In the genomic region with DNA sequence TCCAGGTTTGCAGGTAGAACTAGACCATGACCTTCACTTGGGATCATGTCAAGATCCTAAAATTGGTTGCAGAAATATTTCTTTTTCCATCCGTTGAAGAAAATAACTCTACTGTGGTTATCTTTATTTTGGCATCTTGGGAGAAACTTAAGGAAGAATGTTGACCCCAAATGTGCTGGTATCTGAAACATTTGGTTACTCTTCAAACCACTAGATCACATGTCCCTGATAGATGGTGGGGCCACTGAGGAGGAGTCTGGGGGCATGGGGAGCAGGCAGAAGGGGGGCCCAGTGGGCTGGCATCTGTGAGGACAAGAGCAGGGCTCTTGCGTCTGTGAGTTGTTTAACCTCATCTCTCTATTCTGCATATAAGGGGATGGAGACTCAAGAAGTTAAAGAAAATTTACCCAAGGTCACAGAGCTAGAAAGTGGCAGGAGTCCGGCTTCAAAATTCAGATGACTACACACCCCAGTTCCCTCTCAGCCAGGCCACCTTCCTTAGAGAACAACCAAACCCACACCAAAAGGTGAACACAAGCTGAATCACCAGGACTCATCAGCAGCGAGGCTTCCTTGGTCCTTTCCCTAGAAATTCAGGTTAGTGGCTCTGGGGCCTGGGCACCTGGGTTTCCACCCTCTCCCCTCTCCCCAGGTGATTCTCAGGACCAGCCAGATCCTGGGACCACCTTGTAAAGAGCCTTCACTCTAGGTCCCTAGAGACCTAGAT, we compare ENCODE assay signal across 14 cellular contexts. TPM values are rescaled to one million over a fixed set of nuclear protein-coding genes. Genes with fewer than 3 reads are reported as not detected.
DNase-seq lines count a peak whose midpoint lies in the region; ATAC-seq, FAIRE-seq and TF ChIP-seq lines count a peak whose summit lies in the region.
"Had no signal": no experiment of that assay in that cellular context is flagged by ENCODE, and none has a peak within 500 bp of the region (broad histone marks: within the 10 kb centered on the region; RNA-seq: fewer than 3 reads in every experiment).

No MANE protein-coding gene starts in this region.

- TF ChIP-seq CTCF in chondrocyte (IDR thresholded peaks at IDR 0.05) (no peak), nephron progenitor cell (IDR thresholded peaks at IDR 0.05) (no peak)

- H3K4me2 ChIP-seq in BLaER1 treated with 17β-estradiol and CSF1 and Interleukin-3, amounts not matched to agents 10 nM and 100 nM: peak overlapping the region in 8 of 11 experiments; percentile 9 to 84 (median 74); a peak in 14 of 22 replicates
- H3K4me2 ChIP-seq: GM23338 had no signal

- no peaks in the 10 kb centered on the region for H4K20me1 ChIP-seq in BLaER1 treated with 17β-estradiol and CSF1 and Interleukin-3, amounts not matched to agents 10 nM and 100 nM

- CTCF ChIA-PET in CD8-positive, alpha-beta memory T cell (lab: Charles Lee): interaction anchor here (1.6 kb wide), 1 partner anchor 45 kb away, joined by 3 read pairs; no protein-coding TSS in a partner anchor

- H3K27ac ChIP-seq in BLaER1 treated with 17β-estradiol and CSF1 and Interleukin-3, amounts not matched to agents 10 nM and 100 nM: peak overlapping the region in 10 of 11 experiments; percentile 48 to 99 (median 81); a peak in 17 of 22 replicates
- H3K27ac ChIP-seq in CD8-positive, alpha-beta memory T cell (ENCODE audit: low read depth, low read length): no peak overlapping the region
- H3K27ac ChIP-seq: left ventricle myocardium inferior had no signal

- H3K27me3 ChIP-seq in BLaER1 treated with 17β-estradiol and CSF1 and Interleukin-3, amounts not matched to agents 10 nM and 100 nM: no peaks in the 10 kb centered on the region
- H3K27me3 ChIP-seq in CD8-positive, alpha-beta memory T cell (ENCODE audit: insufficient read depth, low read length, poor library complexity, severe bottlenecking): no peaks in the 10 kb centered on the region

- peak overlapping the region in 5 of 11 experiments; percentile 12 to 80 (median 75); a peak in 9 of 22 replicates for H3K9ac ChIP-seq in BLaER1 treated with 17β-estradiol and CSF1 and Interleukin-3, amounts not matched to agents 10 nM and 100 nM

- H3K4me3 ChIP-seq in BLaER1 treated with 17β-estradiol and CSF1 and Interleukin-3, amounts not matched to agents 10 nM and 100 nM: no peak overlapping the region
- no peak overlapping the region for H3K4me3 ChIP-seq in CD8-positive, alpha-beta memory T cell (ENCODE audit: low read length)
- H3K4me3 ChIP-seq: GM23338, left ventricle myocardium inferior had no signal

- DNase-seq in CD8-positive, alpha-beta memory T cell: no peak
- no peak for DNase-seq in chondrocyte (ENCODE audit: low spot score)
- DNase-seq in nephron progenitor cell: no peak
- DNase-seq in amniotic stem cell (lab: John Stamatoyannopoulos, UW): no peak
- no peak for DNase-seq in effector CD4-positive, alpha-beta T cell
- DNase-seq in GM12892 (ENCODE audit: insufficient read length): no peak
- DNase-seq: cortex of kidney, DMS153, NCI-H1417 had no signal

- H3K4me1 Mint-ChIP-seq in CD8-positive, alpha-beta memory T cell: peaks cover 34 to 54% (median 42%) of the 10 kb centered on the region in 3 donors
- peaks cover 4% of the 10 kb centered on the region for H3K4me1 Mint-ChIP-seq in chondrocyte (ENCODE audit: low read depth)
- peaks cover 16% of the 10 kb centered on the region for H3K4me1 Mint-ChIP-seq in nephron progenitor cell
- H3K4me1 Mint-ChIP-seq: GM23338 had no signal

- no peak for TF ChIP-seq POLR2A in GM12892 (IDR thresholded peaks at IDR 0.05; ENCODE audit: low read depth, low read length)

- H3K9me3 ChIP-seq in BLaER1 treated with 17β-estradiol and CSF1 and Interleukin-3, amounts not matched to agents 10 nM and 100 nM (replicated peaks in 1 of 11): no peaks in the 10 kb centered on the region
- no peaks in the 10 kb centered on the region for H3K9me3 ChIP-seq in CD8-positive, alpha-beta memory T cell (ENCODE audit: low read length)
- H3K9me3 ChIP-seq: left ventricle myocardium inferior had no signal

- H3K27me3 Mint-ChIP-seq in CD8-positive, alpha-beta memory T cell: no peaks in the 10 kb centered on the region
- no peaks in the 10 kb centered on the region for H3K27me3 Mint-ChIP-seq in chondrocyte (ENCODE audit: low read depth)
- H3K27me3 Mint-ChIP-seq in nephron progenitor cell (ENCODE audit: low read depth, poor library complexity): peaks cover 3% of the 10 kb centered on the region
- H3K27me3 Mint-ChIP-seq: naive thymus-derived CD4-positive, alpha-beta T cell had no signal

- H3K9me3 Mint-ChIP-seq in CD8-positive, alpha-beta memory T cell: no peaks in the 10 kb centered on the region
- H3K9me3 Mint-ChIP-seq in chondrocyte (ENCODE audit: low read depth) (no peaks in the 10 kb centered on the region), nephron progenitor cell (no peaks in the 10 kb centered on the region)
- H3K9me3 Mint-ChIP-seq: GM23338; naive thymus-derived CD4-positive, alpha-beta T cell had no signal

- peak overlapping the region in 7 of 8 donors; percentile 21 to 100 (median 68) for H3K27ac Mint-ChIP-seq in CD8-positive, alpha-beta memory T cell
- peak overlapping the region; percentile 61 for H3K27ac Mint-ChIP-seq in chondrocyte (ENCODE audit: unreplicated experiment)
- peak overlapping the region; percentile 61 for H3K27ac Mint-ChIP-seq in nephron progenitor cell
- H3K27ac Mint-ChIP-seq: GM23338 had no signal

- POLR2A ChIA-PET in CD8-positive, alpha-beta memory T cell (lab: Charles Lee): no interaction called here

- H3K36me3 Mint-ChIP-seq in CD8-positive, alpha-beta memory T cell: peaks cover 0 to 3% (median 0%) of the 10 kb centered on the region in 3 donors
- H3K36me3 Mint-ChIP-seq in chondrocyte (ENCODE audit: low read depth) (no peaks in the 10 kb centered on the region), nephron progenitor cell (ENCODE audit: low read depth) (no peaks in the 10 kb centered on the region)

- H3K4me3 Mint-ChIP-seq in CD8-positive, alpha-beta memory T cell: peak overlapping the region in 1 of 7 donors; percentile 58
- no peak overlapping the region for H3K4me3 Mint-ChIP-seq in chondrocyte (ENCODE audit: unreplicated experiment)
- H3K4me3 Mint-ChIP-seq in nephron progenitor cell: no peak overlapping the region
- H3K4me3 Mint-ChIP-seq: GM23338; naive thymus-derived CD4-positive, alpha-beta T cell had no signal

- ATAC-seq in HG03565 (IDR thresholded peaks at IDR 0.05; ENCODE audit: unreplicated experiment): no peak
- ATAC-seq: GM23338 had no signal

- H3K36me3 ChIP-seq in BLaER1 treated with 17β-estradiol and CSF1 and Interleukin-3, amounts not matched to agents 10 nM and 100 nM: no peaks in the 10 kb centered on the region
- no peaks in the 10 kb centered on the region for H3K36me3 ChIP-seq in CD8-positive, alpha-beta memory T cell (ENCODE audit: insufficient read depth, low read length)
- H3K36me3 ChIP-seq: left ventricle myocardium inferior had no signal

- peaks cover 9 to 100% (median 76%) of the 10 kb centered on the region in 10 experiments for H3K4me1 ChIP-seq in BLaER1 treated with 17β-estradiol and CSF1 and Interleukin-3, amounts not matched to agents 10 nM and 100 nM
- H3K4me1 ChIP-seq in CD8-positive, alpha-beta memory T cell (ENCODE audit: insufficient read depth, low read length): peaks cover 40% of the 10 kb centered on the region
- H3K4me1 ChIP-seq: left ventricle myocardium inferior had no signal

- FAIRE-seq in GM12892 (lab: Jason Lieb, UNC): no peak

RNA-seq across cellular contexts. Expression of a gene that starts 40.6 kb away (rescaled TPM):
- 100 to 1,000 TPM; 659 to 662 TPM for total RNA-seq in CD8-positive, alpha-beta memory T cell
- polyA plus RNA-seq in CD8-positive, alpha-beta memory T cell: 274 TPM
- total RNA-seq in chondrocyte: 10.3 to 16.1 TPM (median 16.0 TPM) in 3 replicates
- 2,084 TPM for polyA plus RNA-seq in GM12892 (2012; ENCODE audit: missing spikeins)
- total RNA-seq: GM23338 had no signal
- polyA plus RNA-seq: GM23338 had no signal

RNA-seq across cellular contexts. Expression of a gene that starts 58.7 kb away (rescaled TPM):
- 10 to 100 TPM; 19.3 to 21.0 TPM for total RNA-seq in CD8-positive, alpha-beta memory T cell
- 5.2 TPM for polyA plus RNA-seq in CD8-positive, alpha-beta memory T cell
- total RNA-seq in chondrocyte: 40.0 to 43.3 TPM (median 43.2 TPM) in 3 replicates
- 12.5 TPM for polyA plus RNA-seq in GM12892 (2012; ENCODE audit: missing spikeins)

Comparison
In these comparisons a context has a peak if more than half of its experiments do, and no peak if none do; other contexts are left out.
1. RNA of a gene that starts 40.6 kb away (total RNA-seq): 659 to 662 TPM in CD8-positive, alpha-beta memory T cell; 10.3 to 16.1 TPM in chondrocyte; every median in the first group is over 10 times any median in the second.
2. Peak in every context shown above with its lines, with median percentiles within 50 percentile points of each other: H3K27ac Mint-ChIP-seq.